Comparison of ENCODE assay signal across 13 cellular contexts in genomic region chr2:82007051-82007664, GRCh38.
"Had no signal": no experiment of that assay in that cellular context is flagged by ENCODE, and none has a peak within 500 bp of the region (broad histone marks: within the 10 kb centered on the region; RNA-seq: fewer than 3 reads in every experiment).

No MANE protein-coding gene starts in this region.

- H3K27me3 ChIP-seq: gastrocnemius medialis, heart left ventricle had no signal

- DNase-seq: activated CD4-positive, CD25-positive, alpha-beta regulatory T cell treated with anti-CD3 and anti-CD28 coated beads, Interleukin-2, amount 50 U/mL, for 72 hours; activated naive CD4-positive, alpha-beta T cell; activated naive CD8-positive, alpha-beta T cell treated with anti-CD3 and anti-CD28 coated beads, Interleukin-2, amount 10 ng/mL, durations not matched to agents 7 days and 5 days; activated T-cell treated with anti-CD3 and anti-CD28 coated beads for 4 hours; cerebellar nuclear complex; effector memory CD4-positive, alpha-beta T cell; gastrocnemius medialis; heart left ventricle; left cardiac atrium; lower lobe of right lung; psoas muscle had no signal

- H3K9me3 ChIP-seq: gastrocnemius medialis, heart left ventricle, lower lobe of right lung, psoas muscle had no signal

- H3K36me3 ChIP-seq: gastrocnemius medialis, heart left ventricle, lower lobe of right lung had no signal

- H3K27ac ChIP-seq: gastrocnemius medialis, heart left ventricle, lower lobe of right lung, psoas muscle had no signal

- H3K4me3 ChIP-seq: gastrocnemius medialis, heart left ventricle, lower lobe of right lung, psoas muscle had no signal

- ATAC-seq: gastrocnemius medialis; heart left ventricle; left cardiac atrium; lower lobe of right lung; psoas muscle; sciatic nerve; stimulated activated effector memory CD8-positive, alpha-beta T cell treated with anti-CD3 and anti-CD28 coated beads, Interleukin-12 subunit alpha, Interleukin-12 subunit beta, amount 100 ng/mL, for 72 hours had no signal

- H3K4me1 ChIP-seq: gastrocnemius medialis, heart left ventricle, lower lobe of right lung, psoas muscle had no signal
